ENCODE assay signal across 28 cellular contexts in genomic region chr2:15670981-15671380, GRCh38.
"Had no signal": no experiment of that assay in that cellular context is flagged by ENCODE, and none has a peak within 500 bp of the region (broad histone marks: within the 10 kb centered on the region; RNA-seq: fewer than 3 reads in every experiment).

No MANE protein-coding gene starts in this region.

- H3K9me3 ChIP-seq: neutrophil, pancreas, psoas muscle, right lobe of liver, sigmoid colon, stomach, thoracic aorta, thyroid gland, tibial nerve, upper lobe of right lung, uterus had no signal

- H3K27ac Mint-ChIP-seq: naive thymus-derived CD4-positive, alpha-beta T cell; natural killer cell; neural progenitor cell; progenitor cell of endocrine pancreas; stimulated activated effector memory CD8-positive, alpha-beta T cell treated with anti-CD3 and anti-CD28 coated beads, Interleukin-12 subunit alpha, Interleukin-12 subunit beta, amount 100 ng/mL, for 72 hours; stimulated activated naive B cell treated with anti-CD40 and anti-IgM and Interleukin-4, amounts not matched to agents 10 μg/mL and 1 μg/mL and 100 μg/mL, for 72 hours; stimulated activated naive CD8-positive, alpha-beta T cell treated with anti-CD3 and anti-CD28 coated beads, Interleukin-15, Interleukin-2, amounts not matched to agents 100 ng/mL and 50 ng/mL, for 24 hours; type B pancreatic cell had no signal

- H3K9me3 Mint-ChIP-seq: naive thymus-derived CD4-positive, alpha-beta T cell; natural killer cell; nephron; stimulated activated effector memory CD8-positive, alpha-beta T cell treated with anti-CD3 and anti-CD28 coated beads, Interleukin-12 subunit alpha, Interleukin-12 subunit beta, amount 100 ng/mL, for 72 hours; stimulated activated naive B cell treated with anti-CD40 and anti-IgM and Interleukin-4, amounts not matched to agents 10 μg/mL and 1 μg/mL and 100 μg/mL, for 72 hours; stimulated activated naive CD8-positive, alpha-beta T cell treated with anti-CD3 and anti-CD28 coated beads, Interleukin-15, Interleukin-2, amounts not matched to agents 100 ng/mL and 50 ng/mL, for 24 hours had no signal

- H3K9ac ChIP-seq: neural progenitor cell had no signal

- H3K4me3 Mint-ChIP-seq: naive thymus-derived CD4-positive, alpha-beta T cell; natural killer cell; nephron; neural progenitor cell; stimulated activated effector memory CD8-positive, alpha-beta T cell treated with anti-CD3 and anti-CD28 coated beads, Interleukin-12 subunit alpha, Interleukin-12 subunit beta, amount 100 ng/mL, for 72 hours; stimulated activated naive B cell treated with anti-CD40 and anti-IgM and Interleukin-4, amounts not matched to agents 10 μg/mL and 1 μg/mL and 100 μg/mL, for 72 hours; stimulated activated naive CD8-positive, alpha-beta T cell treated with anti-CD3 and anti-CD28 coated beads, Interleukin-15, Interleukin-2, amounts not matched to agents 100 ng/mL and 50 ng/mL, for 24 hours; type B pancreatic cell had no signal

- H3K4me3 ChIP-seq: neural progenitor cell, pancreas, psoas muscle, right lobe of liver, sigmoid colon, stomach, thoracic aorta, thyroid gland, tibial nerve, upper lobe of right lung, uterus had no signal

- H3K4me1 ChIP-seq: pancreas, psoas muscle, sigmoid colon, upper lobe of right lung, uterus had no signal

- DNase-seq: naive thymus-derived CD4-positive, alpha-beta T cell; natural killer cell; nucleus accumbens; pancreas; psoas muscle; right cardiac atrium; right lobe of liver; sigmoid colon; small intestine; stimulated activated CD4-positive, alpha-beta T cell treated with anti-CD3 and anti-CD28 coated beads, Interleukin-15, amount 100 ng/mL, for 24 hours; stimulated activated CD4-positive, alpha-beta T cell treated with anti-CD3 and anti-CD28 coated beads, Interleukin-2, amount 100 ng/mL, for 24 hours; stimulated activated CD4-positive, alpha-beta T cell treated with anti-CD3 and anti-CD28 coated beads, Interleukin-2, amount 100 ng/mL, for 48 hours; stimulated activated CD4-positive, alpha-beta T cell treated with anti-CD3 and anti-CD28 coated beads, Interleukin-4, amount 100 ng/mL, for 24 hours; stimulated activated naive B cell treated with anti-CD40 and anti-IgM and Interleukin-4, amounts not matched to agents 10 μg/mL and 1 μg/mL and 100 μg/mL, for 72 hours; stimulated activated naive CD4-positive, alpha-beta T cell treated with Interleukin-2 at 50 U/mL for 16 hours; stomach; thyroid gland; upper lobe of right lung; uterus had no signal

- H3K4me2 ChIP-seq: neural progenitor cell had no signal

- H3K27me3 Mint-ChIP-seq: stimulated activated naive CD8-positive, alpha-beta T cell treated with anti-CD3 and anti-CD28 coated beads, Interleukin-15, Interleukin-2, amounts not matched to agents 100 ng/mL and 50 ng/mL, for 24 hours had no signal

- H3K4me1 Mint-ChIP-seq: naive thymus-derived CD4-positive, alpha-beta T cell; natural killer cell; stimulated activated effector memory CD8-positive, alpha-beta T cell treated with anti-CD3 and anti-CD28 coated beads, Interleukin-12 subunit alpha, Interleukin-12 subunit beta, amount 100 ng/mL, for 72 hours; stimulated activated naive B cell treated with anti-CD40 and anti-IgM and Interleukin-4, amounts not matched to agents 10 μg/mL and 1 μg/mL and 100 μg/mL, for 72 hours had no signal

- H3K36me3 Mint-ChIP-seq: natural killer cell; neural progenitor cell; stimulated activated effector memory CD8-positive, alpha-beta T cell treated with anti-CD3 and anti-CD28 coated beads, Interleukin-12 subunit alpha, Interleukin-12 subunit beta, amount 100 ng/mL, for 72 hours; stimulated activated naive B cell treated with anti-CD40 and anti-IgM and Interleukin-4, amounts not matched to agents 10 μg/mL and 1 μg/mL and 100 μg/mL, for 72 hours; type B pancreatic cell had no signal

- H2AFZ ChIP-seq: neural progenitor cell had no signal

- H3K27me3 ChIP-seq: neural progenitor cell, pancreas, right lobe of liver, sigmoid colon, thyroid gland, tibial nerve, upper lobe of right lung, uterus had no signal

- H3K27ac ChIP-seq: neural progenitor cell, neutrophil, pancreas, psoas muscle, right lobe of liver, sigmoid colon, stomach, thoracic aorta, thyroid gland, tibial nerve, upper lobe of right lung, uterus had no signal

- ATAC-seq: naive thymus-derived CD4-positive, alpha-beta T cell; natural killer cell; pancreas; psoas muscle; right cardiac atrium; right lobe of liver; stimulated activated effector memory CD8-positive, alpha-beta T cell treated with anti-CD3 and anti-CD28 coated beads, Interleukin-12 subunit alpha, Interleukin-12 subunit beta, amount 100 ng/mL, for 72 hours; stimulated activated naive B cell treated with anti-CD40 and anti-IgM and Interleukin-4, amounts not matched to agents 10 μg/mL and 1 μg/mL and 100 μg/mL, for 72 hours; upper lobe of right lung had no signal

- H3K36me3 ChIP-seq: neural progenitor cell, neutrophil, pancreas, right lobe of liver, sigmoid colon, stomach, thoracic aorta, thyroid gland, tibial nerve, upper lobe of right lung, uterus had no signal
